ENCODE assay signal across 8 cellular contexts in genomic region chr12:57764662-57765002, GRCh38. TPM values are rescaled to one million over a fixed set of nuclear protein-coding genes. Genes with fewer than 3 reads are reported as not detected.
DNase-seq lines count a peak whose midpoint lies in the region; ATAC-seq and TF ChIP-seq lines count a peak whose summit lies in the region.

No MANE protein-coding gene starts in this region.

- peaks cover 30% of the 10 kb centered on the region for H3K4me1 ChIP-seq in left ventricle myocardium inferior
- peaks cover 14% of the 10 kb centered on the region for H3K4me1 ChIP-seq in iPS-15b (ENCODE audit: control insufficient read depth, insufficient read depth, low read length)

- H3K4me3 ChIP-seq in left ventricle myocardium inferior: peak overlapping the region; percentile 62
- peak overlapping the region; percentile 89 for H3K4me3 ChIP-seq in iPS-15b (ENCODE audit: low read depth, low read length)

- H3K9me3 ChIP-seq in left ventricle myocardium inferior (replicated peaks) (no peaks in the 10 kb centered on the region), iPS-15b (ENCODE audit: control insufficient read depth, insufficient read depth, low read length) (no peaks in the 10 kb centered on the region)

- H3K27me3 ChIP-seq in left ventricle myocardium inferior (ENCODE audit: low read depth) (peaks cover 55% of the 10 kb centered on the region), iPS-15b (ENCODE audit: control insufficient read depth, insufficient read depth, low read length) (peaks cover 65% of the 10 kb centered on the region)

- H3K4me3 Mint-ChIP-seq in T-cell: peak overlapping the region; percentile 79 to 86 (median 84)
- H3K4me3 Mint-ChIP-seq in stimulated activated naive CD8-positive, alpha-beta T cell treated with anti-CD3 and anti-CD28 coated beads, Interleukin-15, Interleukin-2, amounts not matched to agents 100 ng/mL and 50 ng/mL, for 24 hours: peak overlapping the region; percentile 91

- peaks cover 16 to 36% of the 10 kb centered on the region in 2 donors for H3K27me3 Mint-ChIP-seq in T-cell
- peaks cover 14% of the 10 kb centered on the region for H3K27me3 Mint-ChIP-seq in stimulated activated naive CD8-positive, alpha-beta T cell treated with anti-CD3 and anti-CD28 coated beads, Interleukin-15, Interleukin-2, amounts not matched to agents 100 ng/mL and 50 ng/mL, for 24 hours

- H3K36me3 Mint-ChIP-seq in T-cell: peaks cover 8% of the 10 kb centered on the region
- peaks cover 62% of the 10 kb centered on the region for H3K36me3 Mint-ChIP-seq in stimulated activated naive CD8-positive, alpha-beta T cell treated with anti-CD3 and anti-CD28 coated beads, Interleukin-15, Interleukin-2, amounts not matched to agents 100 ng/mL and 50 ng/mL, for 24 hours (ENCODE audit: low read depth)

- CTCF ChIA-PET in T-cell (lab: Charles Lee): interaction anchor here (0.5 to 1.2 kb wide), 4 partner anchors 9 to 167 kb away, joined by 5 to 9 read pairs (median 8); partner anchors contain the start of gene MARCHF9 (in 1 of the 2)

- peaks cover 7% of the 10 kb centered on the region for H3K36me3 ChIP-seq in left ventricle myocardium inferior
- H3K36me3 ChIP-seq in iPS-15b (ENCODE audit: control insufficient read depth, insufficient read depth, low read length): peaks cover 10% of the 10 kb centered on the region

- no peak overlapping the region for H3K27ac ChIP-seq in left ventricle myocardium inferior (replicated peaks)

- no peak overlapping the region for H3K27ac Mint-ChIP-seq in T-cell
- H3K27ac Mint-ChIP-seq in stimulated activated naive CD8-positive, alpha-beta T cell treated with anti-CD3 and anti-CD28 coated beads, Interleukin-15, Interleukin-2, amounts not matched to agents 100 ng/mL and 50 ng/mL, for 24 hours: peak overlapping the region; percentile 74

- peak overlapping the region; percentile 60 for H3K9ac ChIP-seq in iPS-15b (ENCODE audit: low read depth, low read length)

- intact Hi-C loops in left ventricle myocardium inferior (cut with micrococcal nuclease): no loop called here
- intact Hi-C loops in Right ventricle myocardium inferior (cut with DNase I): no loop called here

- POLR2A ChIA-PET in T-cell (lab: Charles Lee): no interaction called here

- ATAC-seq in Right ventricle myocardium inferior: no peak
- peak; percentile 4 to 25 (median 14) for ATAC-seq in T-cell (replicated peaks in 1 of 4)
- no peak for ATAC-seq in HG03139 (IDR thresholded peaks at IDR 0.05; ENCODE audit: unreplicated experiment)
- ATAC-seq in GM21619 (IDR thresholded peaks at IDR 0.05; ENCODE audit: unreplicated experiment): no peak
- no peak for ATAC-seq in GM18873 (IDR thresholded peaks at IDR 0.05; ENCODE audit: low FRiP score, unreplicated experiment)

- DNase-seq in left ventricle myocardium inferior (no peak), Right ventricle myocardium inferior (ENCODE audit: missing footprints) (no peak), T-cell (no peak)

- H3K4me1 Mint-ChIP-seq in T-cell: peaks cover 28 to 40% (median 30%) of the 10 kb centered on the region in 3 donors
- peaks cover 46% of the 10 kb centered on the region for H3K4me1 Mint-ChIP-seq in stimulated activated naive CD8-positive, alpha-beta T cell treated with anti-CD3 and anti-CD28 coated beads, Interleukin-15, Interleukin-2, amounts not matched to agents 100 ng/mL and 50 ng/mL, for 24 hours (ENCODE audit: low read depth)

- TF ChIP-seq CTCF in left ventricle myocardium inferior (IDR thresholded peaks at IDR 0.05; ENCODE audit: borderline replicate concordance): no peak

- H3K9me3 Mint-ChIP-seq in T-cell: no peaks in the 10 kb centered on the region
- no peaks in the 10 kb centered on the region for H3K9me3 Mint-ChIP-seq in stimulated activated naive CD8-positive, alpha-beta T cell treated with anti-CD3 and anti-CD28 coated beads, Interleukin-15, Interleukin-2, amounts not matched to agents 100 ng/mL and 50 ng/mL, for 24 hours

RNA-seq across cellular contexts. Expression of gene CYP27B1, which starts 2.2 kb away (rescaled TPM):
- not detected for total RNA-seq in left ventricle myocardium inferior
- 0.49 TPM for total RNA-seq in Right ventricle myocardium inferior
- total RNA-seq in T-cell: 1 to 10 TPM in 3 of 5 donors, under 1 TPM in 2; 0.76 to 2.1 (median 1.2) TPM

RNA-seq across cellular contexts. Expression of gene METTL1, which starts 7.3 kb away (rescaled TPM):
- 6.8 TPM for total RNA-seq in left ventricle myocardium inferior
- total RNA-seq in Right ventricle myocardium inferior: 7.0 TPM
- total RNA-seq in T-cell: 10 to 100 TPM; 10.3 to 17.4 (median 14.5) TPM

RNA-seq across cellular contexts. Expression of gene EEF1AKMT3, which starts 7.8 kb away (rescaled TPM):
- total RNA-seq in left ventricle myocardium inferior: 0.99 TPM
- total RNA-seq in Right ventricle myocardium inferior: 1.2 TPM
- total RNA-seq in T-cell: 1 to 10 TPM; 2.4 to 5.1 (median 3.4) TPM

RNA-seq across cellular contexts. Expression of gene MARCHF9, which starts 9.7 kb away (rescaled TPM):
- total RNA-seq in left ventricle myocardium inferior: 13.8 TPM
- 14.5 TPM for total RNA-seq in Right ventricle myocardium inferior
- 10 to 100 TPM; 45.4 to 72.9 (median 71.7) TPM for total RNA-seq in T-cell

RNA-seq across cellular contexts. Expression of gene CDK4, which starts 12.5 kb away (rescaled TPM):
- total RNA-seq in left ventricle myocardium inferior (41.3 TPM), Right ventricle myocardium inferior (42.3 TPM), T-cell (10 to 100 TPM; 24.1 to 53.9 (median 46.2) TPM)

Comparison
In these comparisons a context has a peak if more than half of its experiments do, and no peak if none do; other contexts are left out.
1. ATAC-seq: peak in T-cell (4 of 4); none in Right ventricle myocardium inferior (single experiment), HG03139 (single experiment), GM21619 (single experiment) and GM18873 (single experiment).